ENCODE assay signal across 25 cellular contexts in the genomic region with DNA sequence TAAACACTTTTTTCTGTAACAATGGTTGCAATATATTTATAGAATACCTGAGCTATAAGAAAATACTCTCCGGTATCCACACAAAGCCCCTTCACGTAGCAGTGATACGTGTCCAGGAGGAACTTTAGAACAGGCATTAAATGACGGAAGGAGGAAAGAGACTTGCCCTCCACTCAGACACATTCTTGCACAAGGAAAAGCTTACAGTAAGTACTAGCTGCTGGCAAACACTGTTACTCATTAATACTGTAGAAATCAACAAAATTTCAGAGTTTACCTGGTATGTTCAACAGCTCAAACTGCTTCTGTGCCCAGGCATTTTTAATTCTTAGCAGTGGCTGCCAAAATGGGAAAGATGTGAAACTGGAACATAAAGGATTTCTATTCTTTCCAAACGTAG. TPM values are rescaled to one million over a fixed set of nuclear protein-coding genes. Genes with fewer than 3 reads are reported as not detected.
"Had no signal": no experiment of that assay in that cellular context is flagged by ENCODE, and none has a peak within 500 bp of the region (broad histone marks: within the 10 kb centered on the region; RNA-seq: fewer than 3 reads in every experiment).

No MANE protein-coding gene starts in this region.

- H3K36me3 ChIP-seq: neural progenitor cell, ovary, prostate gland, right lobe of liver, sigmoid colon, stomach, thoracic aorta, thyroid gland, tibial nerve, upper lobe of left lung, uterus had no signal

- H3K4me3 ChIP-seq: neural progenitor cell, ovary, prostate gland, right lobe of liver, sigmoid colon, stomach, thoracic aorta, thyroid gland, tibial nerve, upper lobe of left lung, uterus had no signal

- ATAC-seq: naive thymus-derived CD4-positive, alpha-beta T cell; natural killer cell; right cardiac atrium; right lobe of liver; stimulated activated effector memory CD8-positive, alpha-beta T cell treated with anti-CD3 and anti-CD28 coated beads, Interleukin-12 subunit alpha, Interleukin-12 subunit beta, amount 100 ng/mL, for 72 hours; stimulated activated naive B cell treated with anti-CD40 and anti-IgM and Interleukin-4, amounts not matched to agents 10 μg/mL and 1 μg/mL and 100 μg/mL, for 72 hours had no signal

- H3K27ac ChIP-seq: neural progenitor cell, ovary, parathyroid adenoma, prostate gland, right lobe of liver, sigmoid colon, stomach, thoracic aorta, thyroid gland, tibial nerve, upper lobe of left lung, uterus had no signal

- H3K27me3 ChIP-seq: neural progenitor cell, ovary, right lobe of liver, sigmoid colon, stomach, thyroid gland, tibial nerve, upper lobe of left lung, uterus had no signal

- H3K9me3 ChIP-seq: ovary, prostate gland, right lobe of liver, sigmoid colon, stomach, thoracic aorta, thyroid gland, tibial nerve, upper lobe of left lung, uterus had no signal

- H3K4me1 ChIP-seq: neural progenitor cell, parathyroid adenoma, prostate gland, right lobe of liver, stomach, thyroid gland, tibial nerve, uterus had no signal

- DNase-seq: naive thymus-derived CD4-positive, alpha-beta T cell; natural killer cell; occipital lobe; ovary; right cardiac atrium; right lobe of liver; sigmoid colon; small intestine; stimulated activated CD4-positive, alpha-beta T cell treated with anti-CD3 and anti-CD28 coated beads, Interleukin-15, amount 100 ng/mL, for 24 hours; stimulated activated CD4-positive, alpha-beta T cell treated with anti-CD3 and anti-CD28 coated beads, Interleukin-2, amount 100 ng/mL, for 24 hours; stimulated activated CD4-positive, alpha-beta T cell treated with anti-CD3 and anti-CD28 coated beads, Interleukin-2, amount 100 ng/mL, for 48 hours; stimulated activated CD4-positive, alpha-beta T cell treated with anti-CD3 and anti-CD28 coated beads, Interleukin-4, amount 100 ng/mL, for 24 hours; stimulated activated naive B cell treated with anti-CD40 and anti-IgM and Interleukin-4, amounts not matched to agents 10 μg/mL and 1 μg/mL and 100 μg/mL, for 72 hours; stimulated activated naive CD4-positive, alpha-beta T cell treated with Interleukin-2 at 50 U/mL for 16 hours; stomach; thyroid gland; trophoblast cell; upper lobe of left lung; uterus had no signal

RNA-seq across cellular contexts. Expression of a gene that starts 41.7 kb away (rescaled TPM):
- total RNA-seq: naive thymus-derived CD4-positive, alpha-beta T cell; natural killer cell had no signal
